Comparison of ENCODE assay signal across 9 cellular contexts in genomic region chr4:113328514-113328913, GRCh38.
DNase-seq lines count a peak whose midpoint lies in the region; FAIRE-seq and TF ChIP-seq lines count a peak whose summit lies in the region.
"Had no signal": no experiment of that assay in that cellular context is flagged by ENCODE, and none has a peak within 500 bp of the region (broad histone marks: within the 10 kb centered on the region; RNA-seq: fewer than 3 reads in every experiment).

No MANE protein-coding gene starts in this region.

- DNase-seq in stimulated activated CD4-positive, alpha-beta T cell treated with anti-CD3 and anti-CD28 coated beads, Interleukin-1b, Interleukin-23, amount 100 ng/mL, for 48 hours = peak; percentile 6
- no peak for DNase-seq in stimulated activated CD4-positive, alpha-beta T cell treated with anti-CD3 and anti-CD28 coated beads, Interleukin-4, amount 100 ng/mL, for 4 hours
- DNase-seq in NCI-H69 (lab: John Stamatoyannopoulos, UW) = peak; percentile 40
- DNase-seq in fibroblast of villous mesenchyme (ENCODE audit: low read depth) = no peak
- DNase-seq in urothelium cell line (ENCODE audit: low spot score) = peak; percentile 23
- no peak for DNase-seq in central memory CD4-positive, alpha-beta T cell
- no peak for DNase-seq in NCI-H2107 treated with DMSO at 0.1 percent for 48 hours (lab: John Stamatoyannopoulos, UW; ENCODE audit: unreplicated experiment)
- DNase-seq in NCI-H1092 treated with DMSO at 0.1 percent for 48 hours (lab: John Stamatoyannopoulos, UW) = no peak

- peak; percentile 56 for TF ChIP-seq CTCF in fibroblast of villous mesenchyme (IDR thresholded peaks at IDR 0.05; ENCODE audit: insufficient read depth, low read depth, low read length)

- no peak for FAIRE-seq in urothelium cell line (lab: Jason Lieb, UNC)

- no peak overlapping the region for H3K4me3 ChIP-seq in fibroblast of villous mesenchyme (ENCODE audit: low read depth, low read length)
- H3K4me3 ChIP-seq: body of pancreas had no signal

Comparison
In these comparisons a context has a peak if more than half of its experiments do, and no peak if none do; other contexts are left out.
1. DNase-seq: peak in stimulated activated CD4-positive, alpha-beta T cell treated with anti-CD3 and anti-CD28 coated beads, Interleukin-1b, Interleukin-23, amount 100 ng/mL, for 48 hours (single experiment), NCI-H69 (single experiment) and urothelium cell line (single experiment); none in stimulated activated CD4-positive, alpha-beta T cell treated with anti-CD3 and anti-CD28 coated beads, Interleukin-4, amount 100 ng/mL, for 4 hours (0 of 2), fibroblast of villous mesenchyme (single experiment), central memory CD4-positive, alpha-beta T cell (single experiment), NCI-H2107 treated with DMSO at 0.1 percent for 48 hours (single experiment) and NCI-H1092 treated with DMSO at 0.1 percent for 48 hours (single experiment).